ENCODE assay signal across 10 cellular contexts in the genomic region with DNA sequence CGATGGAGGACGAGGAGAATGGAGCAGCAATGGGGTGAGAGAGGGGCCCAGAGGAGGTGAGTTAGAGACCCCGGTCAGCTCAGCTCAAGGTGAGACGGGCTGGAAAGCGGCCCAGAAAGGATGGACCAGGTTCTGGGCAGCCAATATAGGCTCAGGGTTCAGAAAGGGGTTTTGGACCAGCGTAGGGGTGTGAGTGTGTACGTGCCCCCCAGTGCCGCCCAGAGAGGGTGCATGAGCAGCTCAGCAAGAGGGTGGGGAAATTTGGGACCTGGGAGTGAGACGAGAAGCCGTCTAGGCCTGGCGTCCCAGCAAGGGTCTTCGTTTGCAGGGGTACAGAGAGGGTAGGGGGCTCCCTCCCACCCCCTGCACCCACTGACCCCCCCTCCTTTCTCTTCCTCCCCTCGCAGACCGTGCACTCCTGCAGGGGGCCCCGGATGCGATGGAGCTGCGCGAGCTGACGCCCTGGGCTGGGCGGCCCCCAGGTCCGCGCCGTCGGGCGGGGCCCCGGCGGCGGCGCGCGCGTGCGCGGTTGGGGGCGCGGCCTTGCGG. TPM values are rescaled to one million over a fixed set of nuclear protein-coding genes. Genes with fewer than 3 reads are reported as not detected.
DNase-seq lines count a peak whose midpoint lies in the region; ATAC-seq and TF ChIP-seq lines count a peak whose summit lies in the region.
"Had no signal": no experiment of that assay in that cellular context is flagged by ENCODE, and none has a peak within 500 bp of the region (broad histone marks: within the 10 kb centered on the region; RNA-seq: fewer than 3 reads in every experiment).

No MANE protein-coding gene starts in this region.

- CTCF ChIA-PET in GM10248 (lab: Yijun Ruan, JAX), result interaction anchor here (1.4 to 8.3 kb wide), 6 partner anchors 11 to 195 kb away, joined by 3 to 70 read pairs (median 4); a partner anchor contains a TSS

- no peak for TF ChIP-seq CTCF in GM10248 (IDR thresholded peaks at IDR 0.05; ENCODE audit: control extremely low read depth, extremely low read depth, low read depth, missing control alignments)

- no peaks in the 10 kb centered on the region for H3K36me3 Mint-ChIP-seq in T-helper 1 cell treated with Interleukin-12 subunit alpha and Interleukin-12 subunit beta and Interleukin-4 antibody, amounts not matched to agents 30 μg/mL and 1 μg/mL, for 36 hours (ENCODE audit: low read depth)
- H3K36me3 Mint-ChIP-seq in activated T-helper 17 cell treated with anti-CD3 and anti-CD28 coated beads, Interleukin-2, amount 50 U/mL, for 72 hours (ENCODE audit: low read depth), result peaks cover 6% of the 10 kb centered on the region

- peaks cover 3% of the 10 kb centered on the region for H3K27me3 Mint-ChIP-seq in T-helper 1 cell treated with Interleukin-12 subunit alpha and Interleukin-12 subunit beta and Interleukin-4 antibody, amounts not matched to agents 30 μg/mL and 1 μg/mL, for 36 hours (ENCODE audit: low read depth)
- H3K27me3 Mint-ChIP-seq in activated T-helper 17 cell treated with anti-CD3 and anti-CD28 coated beads, Interleukin-2, amount 50 U/mL, for 72 hours, result no peaks in the 10 kb centered on the region

- peak overlapping the region; percentile 79 for H3K4me3 Mint-ChIP-seq in T-helper 1 cell treated with Interleukin-12 subunit alpha and Interleukin-12 subunit beta and Interleukin-4 antibody, amounts not matched to agents 30 μg/mL and 1 μg/mL, for 36 hours
- peak overlapping the region; percentile 90 for H3K4me3 Mint-ChIP-seq in activated T-helper 17 cell treated with anti-CD3 and anti-CD28 coated beads, Interleukin-2, amount 50 U/mL, for 72 hours

- H3K4me1 Mint-ChIP-seq in T-helper 1 cell treated with Interleukin-12 subunit alpha and Interleukin-12 subunit beta and Interleukin-4 antibody, amounts not matched to agents 30 μg/mL and 1 μg/mL, for 36 hours (ENCODE audit: low read depth), result peaks cover 6% of the 10 kb centered on the region
- H3K4me1 Mint-ChIP-seq in activated T-helper 17 cell treated with anti-CD3 and anti-CD28 coated beads, Interleukin-2, amount 50 U/mL, for 72 hours, result no peaks in the 10 kb centered on the region

- peak overlapping the region; percentile 61; the same call in 1 of the 2 replicates for H3K9ac ChIP-seq in iPS-20b (ENCODE audit: low read depth, low read length)

- H3K4me1 ChIP-seq in iPS-20b (ENCODE audit: insufficient read depth, low read length), result no peaks in the 10 kb centered on the region

- POLR2A ChIA-PET in GM10248 (lab: Yijun Ruan, JAX), result interaction anchor here (0.5 to 2.6 kb wide), 15 partner anchors 12 to 1036 kb away, joined by 3 to 21 read pairs (median 3); a partner anchor contains a TSS

- H3K9me3 Mint-ChIP-seq in T-helper 1 cell treated with Interleukin-12 subunit alpha and Interleukin-12 subunit beta and Interleukin-4 antibody, amounts not matched to agents 30 μg/mL and 1 μg/mL, for 36 hours, result no peaks in the 10 kb centered on the region
- H3K9me3 Mint-ChIP-seq in activated T-helper 17 cell treated with anti-CD3 and anti-CD28 coated beads, Interleukin-2, amount 50 U/mL, for 72 hours, result no peaks in the 10 kb centered on the region

- no peaks in the 10 kb centered on the region for H3K9me3 ChIP-seq in iPS-20b (ENCODE audit: insufficient read depth, low read depth, low read length)
- H3K9me3 ChIP-seq: BE2C had no signal

- H3K27ac Mint-ChIP-seq in T-helper 1 cell treated with Interleukin-12 subunit alpha and Interleukin-12 subunit beta and Interleukin-4 antibody, amounts not matched to agents 30 μg/mL and 1 μg/mL, for 36 hours, result peak overlapping the region; percentile 85
- H3K27ac Mint-ChIP-seq in activated T-helper 17 cell treated with anti-CD3 and anti-CD28 coated beads, Interleukin-2, amount 50 U/mL, for 72 hours, result peak overlapping the region; percentile 95

- DNase-seq in T-helper 1 cell (no peak), dedifferentiated amniotic fluid mesenchymal stem cell (ENCODE audit: extremely low spot score) (no peak), NCI-H345 (lab: John Stamatoyannopoulos, UW) (no peak), GM10248 (ENCODE audit: extremely low spot score) (no peak)
- DNase-seq in stimulated activated CD8-positive, alpha-beta memory T cell treated with anti-CD3 and anti-CD28 coated beads, Interleukin-4, amount 100 ng/mL, for 48 hours, result peak; percentile 29
- DNase-seq: cortex of kidney had no signal

- peak overlapping the region; percentile 67 for H3K4me3 ChIP-seq in iPS-20b (ENCODE audit: low read length)

- H3K27ac ChIP-seq in iPS-20b (ENCODE audit: low read length), result no peak overlapping the region

- no peaks in the 10 kb centered on the region for H3K27me3 ChIP-seq in iPS-20b (ENCODE audit: insufficient read depth, low read length)
- H3K27me3 ChIP-seq: BE2C had no signal

- H3K36me3 ChIP-seq in iPS-20b (ENCODE audit: insufficient read depth, low read depth, low read length), result no peaks in the 10 kb centered on the region
- H3K36me3 ChIP-seq: BE2C had no signal

- ATAC-seq in activated T-helper 17 cell treated with anti-CD3 and anti-CD28 coated beads, Interleukin-2, amount 50 U/mL, for 72 hours (replicated peaks), result no peak

RNA-seq across cellular contexts. Expression of a gene that starts 12.1 kb away (rescaled TPM):
- total RNA-seq in activated T-helper 17 cell treated with anti-CD3 and anti-CD28 coated beads, Interleukin-2, amount 50 U/mL, for 72 hours, result not detected

RNA-seq across cellular contexts. Expression of a gene that starts 22.5 kb away (rescaled TPM):
- under 1 TPM; 0.32 to 0.52 TPM for total RNA-seq in activated T-helper 17 cell treated with anti-CD3 and anti-CD28 coated beads, Interleukin-2, amount 50 U/mL, for 72 hours

RNA-seq across cellular contexts. Expression of a gene that starts 23.8 kb away (rescaled TPM):
- total RNA-seq in activated T-helper 17 cell treated with anti-CD3 and anti-CD28 coated beads, Interleukin-2, amount 50 U/mL, for 72 hours, result 1 to 10 TPM in 1 of 2 donors, not detected in 1; 1.4 TPM

RNA-seq across cellular contexts. Expression of a gene that starts 36.5 kb away (rescaled TPM):
- 10 to 100 TPM; 46.8 to 73.6 TPM for total RNA-seq in activated T-helper 17 cell treated with anti-CD3 and anti-CD28 coated beads, Interleukin-2, amount 50 U/mL, for 72 hours

RNA-seq across cellular contexts. Expression of a gene that starts 42.9 kb away (rescaled TPM):
- total RNA-seq in activated T-helper 17 cell treated with anti-CD3 and anti-CD28 coated beads, Interleukin-2, amount 50 U/mL, for 72 hours, result 1 to 10 TPM; 4.6 to 9.9 TPM
